1 cellular context compared by ENCODE assay signal in genomic region chr7:149883452-149883861, GRCh38.
A peak's percentile ranks its signal among the peaks of the same experiment; 100 is the strongest.
TF ChIP-seq lines count a peak whose summit lies in the region.

No MANE protein-coding gene starts in this region.

TF ChIP-seq in K562, 482 proteins besides CTCF, POLR2A, EP300 and RAD21 (continued from another document):
- TF ChIP-seq ZKSCAN1 (IDR thresholded peaks at IDR 0.05; ENCODE audit: low read depth, low read length) (no peak), ETS1 (conservative IDR thresholded peaks at IDR 0.05; ENCODE audit: control insufficient read depth, low read depth, low read length) (0 out of 2 replicates have a peak, but pooled peaks have one; percentile 10), KLF1 (tag; IDR thresholded peaks at IDR 0.05) (peak; percentile 55; the same call in 1 of the 2 replicates), ESRRA (IDR thresholded peaks at IDR 0.05; ENCODE audit: borderline replicate concordance, low read depth) (0 out of 2 replicates have a peak, but pooled peaks have one; percentile 21), TAF1 (IDR thresholded peaks at IDR 0.05; ENCODE audit: control insufficient read depth, extremely low read depth, insufficient read depth, low read length, severe bottlenecking) (no peak), SETDB1 (IDR thresholded peaks at IDR 0.05; ENCODE audit: low read length) (peak; percentile 6), BHLHE40 (IDR thresholded peaks at IDR 0.05; ENCODE audit: low read length) (0 out of 2 replicates have a peak, but pooled peaks have one; percentile 18), KLF16 (IDR thresholded peaks at IDR 0.05) (peak; percentile 55), CC2D1A (IDR thresholded peaks at IDR 0.05) (peak; percentile 75; the same call in 1 of the 2 replicates), FOXP4 (CRISPR knock-in tag; IDR thresholded peaks at IDR 0.05; ENCODE audit: borderline replicate concordance) (no peak), JUND (IDR thresholded peaks at IDR 0.05; ENCODE audit: borderline replicate concordance, low read depth, low read length) (0 out of 2 replicates have a peak, but pooled peaks have one; percentile 38), JUND (tag; IDR thresholded peaks at IDR 0.05; ENCODE audit: borderline replicate concordance, low read depth, low read length) (peak; percentile 43; the same call in 1 of the 3 replicates), SPI1 (IDR thresholded peaks at IDR 0.05; ENCODE audit: borderline replicate concordance, low read depth, low read length) (0 out of 2 replicates have a peak, but pooled peaks have one; percentile 22), ETS2 (tag; IDR thresholded peaks at IDR 0.05; ENCODE audit: borderline replicate concordance, poor library complexity, severe bottlenecking) (no peak), HMBOX1 (IDR thresholded peaks at IDR 0.05) (peak; percentile 58; the same call in 1 of the 2 replicates), CBFB (CRISPR knock-in tag; IDR thresholded peaks at IDR 0.05) (0 out of 2 replicates have a peak, but pooled peaks have one; percentile 29), MAX (CRISPR knock-in tag; IDR thresholded peaks at IDR 0.05) (no peak), POLR3A (IDR thresholded peaks at IDR 0.05; ENCODE audit: borderline replicate concordance, extremely low read depth, insufficient read depth, insufficient read length) (no peak), SAP30 (IDR thresholded peaks at IDR 0.05; ENCODE audit: borderline replicate concordance, insufficient read depth, low read depth, low read length, poor library complexity, severe bottlenecking) (peak; percentile 17), TSC22D4 (tag; IDR thresholded peaks at IDR 0.05) (no peak), EHMT2 (IDR thresholded peaks at IDR 0.05) (peak; percentile 24; the same call in 1 of the 2 replicates), PRMT5 (CRISPR knock-in tag; IDR thresholded peaks at IDR 0.05) (no peak), NRF1 (conservative IDR thresholded peaks at IDR 0.05 in 1 of 2, IDR thresholded peaks at IDR 0.05 in 1 of 2) (peak; percentile 69 to 72), KAT2B (IDR thresholded peaks at IDR 0.05; ENCODE audit: low read depth, low read length) (no peak), SMC3 (conservative IDR thresholded peaks at IDR 0.05; ENCODE audit: insufficient read depth, low read depth, low read length) (peak; percentile 90), YY1 (IDR thresholded peaks at IDR 0.05; ENCODE audit: borderline replicate concordance in 1 of 3, control insufficient read depth in 1 of 3, extremely low read depth in 1 of 3, insufficient read depth in 3 of 3, insufficient read length in 1 of 3, insufficient replicate concordance in 2 of 3, low read depth in 1 of 3, low read length in 2 of 3) (no peak), TEAD1 (CRISPR knock-in tag; IDR thresholded peaks at IDR 0.05) (peak in 1 of 2 experiments; percentile 66; a peak in 1 of 4 replicates), RCOR1 (IDR thresholded peaks at IDR 0.05; ENCODE audit: borderline replicate concordance in 1 of 2, low read depth in 2 of 2, low read length in 2 of 2) (peak in 1 of 2 experiments; percentile 40; a peak in 1 of 4 replicates), DEAF1 (CRISPR knock-in tag; IDR thresholded peaks at IDR 0.05) (peak; percentile 79), EZH2 (IDR thresholded peaks at IDR 0.05; ENCODE audit: borderline replicate concordance, low read depth, low read length) (0 out of 2 replicates have a peak, but pooled peaks have one; percentile 56), MAZ (CRISPR knock-in tag; conservative IDR thresholded peaks at IDR 0.05 in 1 of 2, IDR thresholded peaks at IDR 0.05 in 1 of 2) (peak in 1 of 2 experiments; percentile 40; a peak in 2 of 4 replicates), SP1 (CRISPR knock-in tag; IDR thresholded peaks at IDR 0.05) (peak; percentile 38; the same call in 1 of the 2 replicates), CTCFL (IDR thresholded peaks at IDR 0.05; ENCODE audit: borderline replicate concordance, insufficient read depth, low read depth, low read length, poor library complexity, severe bottlenecking) (peak; percentile 43), CTBP1 (IDR thresholded peaks at IDR 0.05; ENCODE audit: borderline replicate concordance) (peak; percentile 56), RB1 (IDR thresholded peaks at IDR 0.05; ENCODE audit: low read depth) (peak; percentile 53; the same call in 1 of the 2 replicates), L3MBTL2 (IDR thresholded peaks at IDR 0.05) (peak; percentile 26; the same call in 1 of the 2 replicates), ZNF354B (CRISPR knock-in tag; IDR thresholded peaks at IDR 0.05) (no peak), ZBTB9 (CRISPR knock-in tag; IDR thresholded peaks at IDR 0.05) (peak; percentile 71; the same call in 1 of the 2 replicates), CREM (IDR thresholded peaks at IDR 0.05; ENCODE audit: low read depth) (peak; percentile 55), ZNF830 (CRISPR knock-in tag; IDR thresholded peaks at IDR 0.05) (0 out of 2 replicates have a peak, but pooled peaks have one; percentile 29), NBN (IDR thresholded peaks at IDR 0.05; ENCODE audit: low read depth) (peak; percentile 47; the same call in 1 of the 2 replicates), CXXC5 (CRISPR knock-in tag; IDR thresholded peaks at IDR 0.05) (peak; percentile 40), TBP (optimal IDR thresholded peaks at IDR 0.05; ENCODE audit: low read depth, low read length) (no peak), ATF7 (IDR thresholded peaks at IDR 0.05) (peak; percentile 22; the same call in 1 of the 2 replicates), TEAD4 (IDR thresholded peaks at IDR 0.05; ENCODE audit: low read length) (0 out of 2 replicates have a peak, but pooled peaks have one; percentile 24), TEAD4 (CRISPR knock-in tag; IDR thresholded peaks at IDR 0.05; ENCODE audit: borderline replicate concordance) (no peak)
TF ChIP-seq in K562: peak in this region for 35.
